22 cellular contexts compared by ENCODE assay signal in genomic region chr13:113843864-113844556, GRCh38. TPM values are rescaled to one million over a fixed set of nuclear protein-coding genes. Genes with fewer than 3 reads are reported as not detected.
DNase-seq lines count a peak whose midpoint lies in the region; ATAC-seq, FAIRE-seq and TF ChIP-seq lines count a peak whose summit lies in the region.
"Had no signal": no experiment of that assay in that cellular context is flagged by ENCODE, and none has a peak within 500 bp of the region (broad histone marks: within the 10 kb centered on the region; RNA-seq: fewer than 3 reads in every experiment).

No MANE protein-coding gene starts in this region.

- in situ Hi-C loops in HepG2 (cut with HindIII; ENCODE audit: extremely low pct_ligation_motif_present, low pct_unique_long_range_greater_than_20kb): no loop called here

- POLR2A ChIA-PET in HepG2 (lab: Yijun Ruan, JAX): no interaction called here

- TF ChIP-seq CTCF in liver (IDR thresholded peaks at IDR 0.05; ENCODE audit: low read depth, low read length, missing input control) (no peak), HepG2 (CRISPR knock-in tag; IDR thresholded peaks at IDR 0.05) (no peak), adrenal gland (IDR thresholded peaks at IDR 0.05) (no peak), right lobe of liver (IDR thresholded peaks at IDR 0.05) (no peak)

- peak overlapping the region; percentile 58 to 91 for H3K27ac ChIP-seq in liver (ENCODE audit: low read depth in 1 of 2, low read length in 2 of 2)
- no peak overlapping the region for H3K27ac ChIP-seq in HepG2 (ENCODE audit: extremely low read length, insufficient read depth, low read length)
- peak overlapping the region in 1 of 5 donors; percentile 40 for H3K27ac ChIP-seq in adrenal gland
- H3K27ac ChIP-seq in right lobe of liver: peak overlapping the region in 2 of 3 donors; percentile 68 to 93
- H3K27ac ChIP-seq in aorta (ENCODE audit: low read depth in 1 of 2, low read length in 2 of 2): no peak overlapping the region
- H3K27ac ChIP-seq: hepatocyte had no signal

- TF ChIP-seq RAD21 in liver (IDR thresholded peaks at IDR 0.05) (no peak), HepG2 (CRISPR knock-in tag; IDR thresholded peaks at IDR 0.05) (no peak)

- BruUV-seq in HepG2 (replicated peaks; lab: Mats Ljungman, UMichigan): no TSS peak

- CTCF ChIA-PET in HepG2 (lab: Yijun Ruan, JAX; ENCODE audit: low intra/inter-chr PET ratio, low total read pairs): no interaction called here

- DNase-seq in HepG2 (ENCODE audit: low spot score) (no peak), adrenal gland (peak in 6 of 7 donors; percentile 29 to 78 (median 40)), right lobe of liver (peak in 1 of 3 donors; percentile 47), aorta (peak; percentile 49 to 65), H4 (ENCODE audit: low spot score) (no peak)
- DNase-seq: activated naive CD8-positive, alpha-beta T cell treated with anti-CD3 and anti-CD28 coated beads, Interleukin-2, amount 10 ng/mL, durations not matched to agents 7 days and 5 days; Caco-2; cerebellar nuclear complex; erythroblast; naive thymus-derived CD8-positive, alpha-beta T cell; NCI-H2081; NCI-H526 treated with DMSO at 0.1 percent for 48 hours; stimulated activated CD4-positive, alpha-beta T cell treated with anti-CD3 and anti-CD28 coated beads, Interleukin-2, amount 100 ng/mL, for 24 hours; T-cell had no signal

- H3K4me3 ChIP-seq in liver (ENCODE audit: low read depth in 1 of 3, low read length in 3 of 3) (no peak overlapping the region), HepG2 (replicated peaks in 1 of 3; ENCODE audit: insufficient read depth in 1 of 3, low read depth in 2 of 3, low read length in 3 of 3) (no peak overlapping the region), adrenal gland (no peak overlapping the region), right lobe of liver (no peak overlapping the region), aorta (ENCODE audit: low read length in 2 of 2) (no peak overlapping the region)
- H3K4me3 ChIP-seq: hepatocyte, tibial nerve had no signal

- intact Hi-C loops in HepG2 (cut with micrococcal nuclease; ENCODE audit: unreplicated experiment): no loop called here
- intact Hi-C loops in adrenal gland (cut with DNase I): no loop called here
- intact Hi-C loops in right lobe of liver (cut with DNase I): no loop called here
- intact Hi-C loops in aorta (cut with DNase I): no loop called here

- H3K9me3 ChIP-seq in liver (ENCODE audit: control insufficient read depth in 4 of 4, low read length in 3 of 4) (no peaks in the 10 kb centered on the region), HepG2 (ENCODE audit: low read length) (no peaks in the 10 kb centered on the region), adrenal gland (replicated peaks in 1 of 3) (no peaks in the 10 kb centered on the region), right lobe of liver (no peaks in the 10 kb centered on the region), aorta (ENCODE audit: control insufficient read depth, low read length) (no peaks in the 10 kb centered on the region)
- H3K9me3 ChIP-seq: Caco-2, tibial nerve had no signal

- no peak for ATAC-seq in HepG2
- peak in 1 of 4 donors; percentile 30 for ATAC-seq in right lobe of liver
- no peak for ATAC-seq in aorta (ENCODE audit: low FRiP score)
- ATAC-seq in HG02938 (IDR thresholded peaks at IDR 0.05; ENCODE audit: unreplicated experiment): no peak
- no peak for ATAC-seq in GM18868 (IDR thresholded peaks at IDR 0.05; ENCODE audit: unreplicated experiment)
- ATAC-seq: activated CD4-positive, CD25-positive, alpha-beta regulatory T cell treated with anti-CD3 and anti-CD28 coated beads, Interleukin-2, amount 50 U/mL, for 24 hours; left colon; naive thymus-derived CD8-positive, alpha-beta T cell; T-cell had no signal

- TF ChIP-seq EP300 in HepG2 (IDR thresholded peaks at IDR 0.05; ENCODE audit: low read depth in 2 of 2, low read length in 2 of 2): no peak
- TF ChIP-seq EP300 in HepG2 (CRISPR knock-in tag; IDR thresholded peaks at IDR 0.05; ENCODE audit: borderline replicate concordance): no peak

- H3K4me1 ChIP-seq in liver (ENCODE audit: control insufficient read depth in 4 of 4, insufficient read depth in 4 of 4, low read length in 3 of 4) (peaks cover 6 to 35% (median 16%) of the 10 kb centered on the region in 4 donors), HepG2 (ENCODE audit: insufficient read depth, low read length) (peaks cover 21% of the 10 kb centered on the region), adrenal gland (replicated peaks in 1 of 2) (peaks cover 0 to 7% of the 10 kb centered on the region in 2 donors), right lobe of liver (peaks cover 0 to 37% (median 8%) of the 10 kb centered on the region in 4 donors), aorta (ENCODE audit: control insufficient read depth in 1 of 2, insufficient read depth in 2 of 2, low read length in 2 of 2) (no peaks in the 10 kb centered on the region)
- H3K4me1 ChIP-seq: Caco-2 had no signal

- H3K27me3 ChIP-seq in liver (ENCODE audit: control insufficient read depth in 4 of 4, insufficient read depth in 4 of 4, low read length in 3 of 4): no peaks in the 10 kb centered on the region
- H3K27me3 ChIP-seq in HepG2 (ENCODE audit: control insufficient read depth in 1 of 2, insufficient read depth in 2 of 2, low read length in 2 of 2): peaks cover 0 to 1% of the 10 kb centered on the region in 2 experiments; a peak in 3 of 5 replicates
- H3K27me3 ChIP-seq in adrenal gland: no peaks in the 10 kb centered on the region
- H3K27me3 ChIP-seq in right lobe of liver: no peaks in the 10 kb centered on the region
- H3K27me3 ChIP-seq in aorta (ENCODE audit: control insufficient read depth in 1 of 2, insufficient read depth in 2 of 2, low read length in 1 of 2): no peaks in the 10 kb centered on the region
- H3K27me3 ChIP-seq: hepatocyte, tibial nerve had no signal

- no peak overlapping the region for H2AFZ ChIP-seq in HepG2 (ENCODE audit: low read length)
- H2AFZ ChIP-seq: hepatocyte had no signal

- H3K9ac ChIP-seq in liver (ENCODE audit: low read depth in 1 of 2, low read length in 2 of 2): no peak overlapping the region
- H3K9ac ChIP-seq in HepG2 (ENCODE audit: insufficient read depth, low read depth, low read length): no peak overlapping the region

- H3K79me2 ChIP-seq in HepG2 (ENCODE audit: insufficient read depth, low read length): no peaks in the 10 kb centered on the region

- no peak for TF ChIP-seq POLR2A in HepG2 (IDR thresholded peaks at IDR 0.05; ENCODE audit: insufficient read depth in 1 of 2, low read depth in 2 of 2, low read length in 2 of 2)
- no peak for TF ChIP-seq POLR2A in adrenal gland (IDR thresholded peaks at IDR 0.05)
- TF ChIP-seq POLR2A in right lobe of liver (IDR thresholded peaks at IDR 0.05): no peak

- H3K4me2 ChIP-seq in HepG2 (ENCODE audit: low read depth, low read length): no peak overlapping the region
- H3K4me2 ChIP-seq: hepatocyte had no signal

- WGBS in liver: 76% methylated on average over 26 of the region's 26 CpGs
- WGBS in HepG2 (ENCODE audit: low lambda C conversion rate): 87% methylated on average over 19 of the region's 26 CpGs
- WGBS in adrenal gland, 4 donors: 70 to 77% (median 76%) methylated on average over 17 to 26 of the region's 26 CpGs
- WGBS in right lobe of liver (ENCODE audit: insufficient coverage, low coverage, low lambda C conversion rate, missing lambda C conversion rate): 48% methylated on average over 17 of the region's 26 CpGs
- 84 to 88% methylated on average over 26 of the region's 26 CpGs for WGBS in aorta, 2 donors

- FAIRE-seq in HepG2 (lab: Jason Lieb, UNC): no peak
- FAIRE-seq: RCC 7860 had no signal

- no peaks in the 10 kb centered on the region for H4K20me1 ChIP-seq in HepG2 (ENCODE audit: insufficient read depth, low read length)

- no peaks in the 10 kb centered on the region for H3K36me3 ChIP-seq in liver (ENCODE audit: control insufficient read depth in 4 of 4, insufficient read depth in 3 of 4, low read depth in 1 of 4, low read length in 3 of 4)
- no peaks in the 10 kb centered on the region for H3K36me3 ChIP-seq in HepG2 (replicated peaks in 1 of 2; ENCODE audit: control insufficient read depth in 1 of 2, insufficient read depth in 2 of 2, low read length in 2 of 2)
- H3K36me3 ChIP-seq in adrenal gland (replicated peaks in 1 of 2): no peaks in the 10 kb centered on the region
- no peaks in the 10 kb centered on the region for H3K36me3 ChIP-seq in right lobe of liver
- peaks cover 3 to 7% of the 10 kb centered on the region in 2 donors for H3K36me3 ChIP-seq in aorta (ENCODE audit: control insufficient read depth in 1 of 2, insufficient read depth in 2 of 2, low read length in 1 of 2)

RNA-seq across cellular contexts. Expression of gene GAS6, which starts 19.9 kb away (rescaled TPM):
- total RNA-seq in liver (10 to 100 TPM in 1 of 2 donors, 1 to 10 TPM in 1; 3.2 to 15.1 TPM), HepG2 (2016; rRNA removed; fragmentation: Illumina TruSeq; extraction: Trizol) (0.09 and 0.11 TPM in 2 replicates), adrenal gland (100 to 1,000 TPM in 2 of 8 donors, 10 to 100 TPM in 6; 33.6 to 109 (median 82.9) TPM), right lobe of liver (10 to 100 TPM; 11.9 to 48.5 (median 27.2) TPM), aorta (100 to 1,000 TPM; 317 to 348 TPM)
- polyA plus RNA-seq in liver (10 to 100 TPM in 1 of 2 donors, 1 to 10 TPM in 1; 2.5 to 30.2 TPM), HepG2 (2011; rRNA removed) (0.21 and 0.24 TPM in 2 replicates), adrenal gland (10 to 100 TPM in 2 of 3 donors, 1 to 10 TPM in 1; 7.1 to 90.5 (median 90.4) TPM), aorta (100 to 1,000 TPM; 244 to 509 TPM)
- total RNA-seq in HepG2 (2016; cell fraction: cytosol; rRNA removed; fragmentation: Illumina TruSeq; extraction: Trizol; ENCODE audit: low read depth): 0.09 TPM in 1 of 2 replicates, not detected in the other
- 0.09 TPM in 1 of 2 replicates, not detected in the other for total RNA-seq in HepG2 (2016; cell fraction: insoluble cytoplasmic fraction; rRNA removed; fragmentation: Illumina TruSeq; extraction: Trizol)
- 0.19 and 0.21 TPM in 2 replicates for total RNA-seq in HepG2 (2016; cell fraction: membrane; rRNA removed; fragmentation: Illumina TruSeq; extraction: Trizol)
- 0.28 TPM in 1 of 2 replicates, not detected in the other for total RNA-seq in HepG2 (2016; cell fraction: nucleus; rRNA removed; fragmentation: Illumina TruSeq; extraction: Trizol)
- 0.14 and 0.34 TPM in 2 replicates for polyA plus RNA-seq in HepG2 (2011; cell fraction: cytosol; rRNA removed)
- 0.57 and 0.93 TPM in 2 replicates for polyA plus RNA-seq in HepG2 (2011; cell fraction: nucleus; rRNA removed)
- 0.13 and 0.23 TPM in 2 replicates for polyA plus RNA-seq in HepG2 (2012)
- polyA plus RNA-seq in HepG2 (2016; cell fraction: cytosol; fragmentation: Illumina TruSeq; extraction: Trizol; ENCODE audit: low read depth): 0.05 and 0.14 TPM in 2 replicates
- 0.09 and 0.13 TPM in 2 replicates for polyA plus RNA-seq in HepG2 (2016; cell fraction: insoluble cytoplasmic fraction; fragmentation: Illumina TruSeq; extraction: Trizol; ENCODE audit: low read depth)
- 0.15 and 0.21 TPM in 2 replicates for polyA plus RNA-seq in HepG2 (2016; cell fraction: membrane; fragmentation: Illumina TruSeq; extraction: Trizol; ENCODE audit: low read depth)
- polyA plus RNA-seq in HepG2 (2016; cell fraction: nucleus; fragmentation: Illumina TruSeq; extraction: Trizol; ENCODE audit: insufficient read depth, low read depth): 0.52 and 0.59 TPM in 2 replicates
- polyA minus RNA-seq in HepG2 (2011; rRNA and poly(A)+ RNA removed; ENCODE audit: low replicate concordance): 0.16 and 5.7 TPM in 2 replicates
- polyA minus RNA-seq in HepG2 (2011; cell fraction: cytosol; rRNA and poly(A)+ RNA removed): not detected in 2 replicates
- polyA minus RNA-seq in HepG2 (2011; cell fraction: nucleus; rRNA and poly(A)+ RNA removed): 0.13 TPM in 1 of 2 replicates, not detected in the other
- total RNA-seq in H4 (2014; rRNA removed; shearing (Covaris generic)): 5.9 and 6.4 TPM in 2 replicates

Comparison
In these comparisons a context has a peak if more than half of its experiments do, and no peak if none do; other contexts are left out.
1. H3K27ac ChIP-seq: peak in liver (2 of 2) and right lobe of liver (2 of 3); none in HepG2 (single experiment) and aorta (0 of 2).
2. DNase-seq: peak in adrenal gland (6 of 7) and aorta (2 of 2); none in HepG2 (single experiment) and H4 (single experiment).